In the genomic region with DNA sequence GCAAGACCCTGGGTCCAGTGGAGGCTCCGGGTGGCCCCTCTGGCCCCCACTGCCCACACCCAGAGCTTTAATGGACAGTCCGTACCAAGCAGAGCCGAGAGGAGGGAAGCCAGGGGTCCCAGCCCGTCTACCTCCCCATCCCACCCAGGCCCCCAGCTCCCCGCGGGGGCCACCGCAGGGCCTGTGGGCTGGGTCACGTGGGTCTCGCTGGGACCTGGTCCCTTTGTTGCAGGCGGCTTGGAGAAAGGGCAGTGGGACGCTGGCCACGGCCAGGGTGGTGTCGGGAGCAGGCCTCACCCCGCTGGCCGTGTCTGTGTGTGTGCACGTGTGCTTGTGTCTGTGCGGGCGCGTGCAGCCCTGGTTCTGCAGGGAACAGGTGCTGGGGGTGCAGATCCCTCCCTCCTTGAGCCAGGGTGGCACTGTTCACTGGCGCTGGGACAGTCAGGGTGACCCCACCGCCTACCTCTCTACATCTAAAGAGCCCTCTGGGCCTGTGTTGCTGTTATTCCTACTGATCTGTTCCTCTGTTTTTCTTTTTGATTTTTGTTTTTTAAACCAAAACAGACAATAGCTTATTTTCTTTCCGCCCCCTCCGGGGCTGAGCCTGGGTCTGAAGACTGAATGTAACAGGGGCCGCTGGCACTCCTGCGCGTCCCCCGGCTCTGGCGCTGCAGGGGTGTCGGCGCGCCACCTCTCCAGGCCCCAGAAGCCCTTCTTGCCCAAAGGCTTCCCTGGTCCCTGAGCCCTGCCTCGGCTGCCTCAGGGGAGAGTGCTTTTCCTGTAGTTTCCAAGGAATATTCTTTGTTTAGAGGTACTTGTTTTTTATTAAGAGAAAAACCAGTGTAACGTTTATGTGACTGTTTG, we compare ENCODE assay signal across 1 cellular context.
TF ChIP-seq lines count a peak whose summit lies in the region.

No MANE protein-coding gene starts in this region.

TF ChIP-seq in GM23338, 12 proteins besides CTCF, POLR2A, EP300 and RAD21:
- TF ChIP-seq, protein P1, sequence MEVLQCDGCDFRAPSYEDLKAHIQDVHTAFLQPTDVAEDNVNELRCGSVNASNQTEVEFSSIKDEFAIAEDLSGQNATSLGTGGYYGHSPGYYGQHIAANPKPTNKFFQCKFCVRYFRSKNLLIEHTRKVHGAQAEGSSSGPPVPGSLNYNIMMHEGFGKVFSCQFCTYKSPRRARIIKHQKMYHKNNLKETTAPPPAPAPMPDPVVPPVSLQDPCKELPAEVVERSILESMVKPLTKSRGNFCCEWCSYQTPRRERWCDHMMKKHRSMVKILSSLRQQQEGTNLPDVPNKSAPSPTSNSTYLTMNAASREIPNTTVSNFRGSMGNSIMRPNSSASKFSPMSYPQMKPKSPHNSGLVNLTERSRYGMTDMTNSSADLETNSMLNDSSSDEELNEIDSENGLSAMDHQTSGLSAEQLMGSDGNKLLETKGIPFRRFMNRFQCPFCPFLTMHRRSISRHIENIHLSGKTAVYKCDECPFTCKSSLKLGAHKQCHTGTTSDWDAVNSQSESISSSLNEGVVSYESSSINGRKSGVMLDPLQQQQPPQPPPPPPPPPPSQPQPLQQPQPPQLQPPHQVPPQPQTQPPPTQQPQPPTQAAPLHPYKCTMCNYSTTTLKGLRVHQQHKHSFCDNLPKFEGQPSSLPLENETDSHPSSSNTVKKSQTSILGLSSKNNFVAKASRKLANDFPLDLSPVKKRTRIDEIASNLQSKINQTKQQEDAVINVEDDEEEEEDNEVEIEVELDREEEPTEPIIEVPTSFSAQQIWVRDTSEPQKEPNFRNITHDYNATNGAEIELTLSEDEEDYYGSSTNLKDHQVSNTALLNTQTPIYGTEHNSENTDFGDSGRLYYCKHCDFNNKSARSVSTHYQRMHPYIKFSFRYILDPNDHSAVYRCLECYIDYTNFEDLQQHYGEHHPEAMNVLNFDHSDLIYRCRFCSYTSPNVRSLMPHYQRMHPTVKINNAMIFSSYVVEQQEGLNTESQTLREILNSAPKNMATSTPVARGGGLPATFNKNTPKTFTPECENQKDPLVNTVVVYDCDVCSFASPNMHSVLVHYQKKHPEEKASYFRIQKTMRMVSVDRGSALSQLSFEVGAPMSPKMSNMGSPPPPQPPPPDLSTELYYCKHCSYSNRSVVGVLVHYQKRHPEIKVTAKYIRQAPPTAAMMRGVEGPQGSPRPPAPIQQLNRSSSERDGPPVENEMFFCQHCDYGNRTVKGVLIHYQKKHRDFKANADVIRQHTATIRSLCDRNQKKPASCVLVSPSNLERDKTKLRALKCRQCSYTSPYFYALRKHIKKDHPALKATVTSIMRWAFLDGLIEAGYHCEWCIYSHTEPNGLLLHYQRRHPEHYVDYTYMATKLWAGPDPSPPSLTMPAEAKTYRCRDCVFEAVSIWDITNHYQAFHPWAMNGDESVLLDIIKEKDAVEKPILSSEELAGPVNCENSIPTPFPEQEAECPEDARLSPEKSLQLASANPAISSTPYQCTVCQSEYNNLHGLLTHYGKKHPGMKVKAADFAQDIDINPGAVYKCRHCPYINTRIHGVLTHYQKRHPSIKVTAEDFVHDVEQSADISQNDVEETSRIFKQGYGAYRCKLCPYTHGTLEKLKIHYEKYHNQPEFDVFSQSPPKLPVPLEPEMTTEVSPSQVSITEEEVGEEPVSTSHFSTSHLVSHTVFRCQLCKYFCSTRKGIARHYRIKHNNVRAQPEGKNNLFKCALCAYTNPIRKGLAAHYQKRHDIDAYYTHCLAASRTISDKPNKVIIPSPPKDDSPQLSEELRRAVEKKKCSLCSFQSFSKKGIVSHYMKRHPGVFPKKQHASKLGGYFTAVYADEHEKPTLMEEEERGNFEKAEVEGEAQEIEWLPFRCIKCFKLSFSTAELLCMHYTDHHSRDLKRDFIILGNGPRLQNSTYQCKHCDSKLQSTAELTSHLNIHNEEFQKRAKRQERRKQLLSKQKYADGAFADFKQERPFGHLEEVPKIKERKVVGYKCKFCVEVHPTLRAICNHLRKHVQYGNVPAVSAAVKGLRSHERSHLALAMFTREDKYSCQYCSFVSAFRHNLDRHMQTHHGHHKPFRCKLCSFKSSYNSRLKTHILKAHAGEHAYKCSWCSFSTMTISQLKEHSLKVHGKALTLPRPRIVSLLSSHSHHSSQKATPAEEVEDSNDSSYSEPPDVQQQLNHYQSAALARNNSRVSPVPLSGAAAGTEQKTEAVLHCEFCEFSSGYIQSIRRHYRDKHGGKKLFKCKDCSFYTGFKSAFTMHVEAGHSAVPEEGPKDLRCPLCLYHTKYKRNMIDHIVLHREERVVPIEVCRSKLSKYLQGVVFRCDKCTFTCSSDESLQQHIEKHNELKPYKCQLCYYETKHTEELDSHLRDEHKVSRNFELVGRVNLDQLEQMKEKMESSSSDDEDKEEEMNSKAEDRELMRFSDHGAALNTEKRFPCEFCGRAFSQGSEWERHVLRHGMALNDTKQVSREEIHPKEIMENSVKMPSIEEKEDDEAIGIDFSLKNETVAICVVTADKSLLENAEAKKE (CRISPR knock-in tag; IDR thresholded peaks at IDR 0.05), result no peak
- no peak for TF ChIP-seq ZNF331 (CRISPR knock-in tag; IDR thresholded peaks at IDR 0.05; ENCODE audit: low read depth)
- TF ChIP-seq CREB1 (CRISPR knock-in tag; IDR thresholded peaks at IDR 0.05; ENCODE audit: low read depth), result no peak
- TF ChIP-seq, protein P2, sequence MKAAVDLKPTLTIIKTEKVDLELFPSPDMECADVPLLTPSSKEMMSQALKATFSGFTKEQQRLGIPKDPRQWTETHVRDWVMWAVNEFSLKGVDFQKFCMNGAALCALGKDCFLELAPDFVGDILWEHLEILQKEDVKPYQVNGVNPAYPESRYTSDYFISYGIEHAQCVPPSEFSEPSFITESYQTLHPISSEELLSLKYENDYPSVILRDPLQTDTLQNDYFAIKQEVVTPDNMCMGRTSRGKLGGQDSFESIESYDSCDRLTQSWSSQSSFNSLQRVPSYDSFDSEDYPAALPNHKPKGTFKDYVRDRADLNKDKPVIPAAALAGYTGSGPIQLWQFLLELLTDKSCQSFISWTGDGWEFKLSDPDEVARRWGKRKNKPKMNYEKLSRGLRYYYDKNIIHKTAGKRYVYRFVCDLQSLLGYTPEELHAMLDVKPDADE (IDR thresholded peaks at IDR 0.05), result no peak
- TF ChIP-seq, protein P3, sequence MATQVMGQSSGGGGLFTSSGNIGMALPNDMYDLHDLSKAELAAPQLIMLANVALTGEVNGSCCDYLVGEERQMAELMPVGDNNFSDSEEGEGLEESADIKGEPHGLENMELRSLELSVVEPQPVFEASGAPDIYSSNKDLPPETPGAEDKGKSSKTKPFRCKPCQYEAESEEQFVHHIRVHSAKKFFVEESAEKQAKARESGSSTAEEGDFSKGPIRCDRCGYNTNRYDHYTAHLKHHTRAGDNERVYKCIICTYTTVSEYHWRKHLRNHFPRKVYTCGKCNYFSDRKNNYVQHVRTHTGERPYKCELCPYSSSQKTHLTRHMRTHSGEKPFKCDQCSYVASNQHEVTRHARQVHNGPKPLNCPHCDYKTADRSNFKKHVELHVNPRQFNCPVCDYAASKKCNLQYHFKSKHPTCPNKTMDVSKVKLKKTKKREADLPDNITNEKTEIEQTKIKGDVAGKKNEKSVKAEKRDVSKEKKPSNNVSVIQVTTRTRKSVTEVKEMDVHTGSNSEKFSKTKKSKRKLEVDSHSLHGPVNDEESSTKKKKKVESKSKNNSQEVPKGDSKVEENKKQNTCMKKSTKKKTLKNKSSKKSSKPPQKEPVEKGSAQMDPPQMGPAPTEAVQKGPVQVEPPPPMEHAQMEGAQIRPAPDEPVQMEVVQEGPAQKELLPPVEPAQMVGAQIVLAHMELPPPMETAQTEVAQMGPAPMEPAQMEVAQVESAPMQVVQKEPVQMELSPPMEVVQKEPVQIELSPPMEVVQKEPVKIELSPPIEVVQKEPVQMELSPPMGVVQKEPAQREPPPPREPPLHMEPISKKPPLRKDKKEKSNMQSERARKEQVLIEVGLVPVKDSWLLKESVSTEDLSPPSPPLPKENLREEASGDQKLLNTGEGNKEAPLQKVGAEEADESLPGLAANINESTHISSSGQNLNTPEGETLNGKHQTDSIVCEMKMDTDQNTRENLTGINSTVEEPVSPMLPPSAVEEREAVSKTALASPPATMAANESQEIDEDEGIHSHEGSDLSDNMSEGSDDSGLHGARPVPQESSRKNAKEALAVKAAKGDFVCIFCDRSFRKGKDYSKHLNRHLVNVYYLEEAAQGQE (IDR thresholded peaks at IDR 0.05; ENCODE audit: unreplicated experiment), result no peak
- no peak for TF ChIP-seq POLR2AphosphoS5 (IDR thresholded peaks at IDR 0.05; ENCODE audit: low read depth)
- TF ChIP-seq JUNB (IDR thresholded peaks at IDR 0.05; ENCODE audit: unreplicated experiment), result no peak
- TF ChIP-seq STAT1 (IDR thresholded peaks at IDR 0.05; ENCODE audit: unreplicated experiment), result no peak
- TF ChIP-seq NANOG (IDR thresholded peaks at IDR 0.05; ENCODE audit: borderline replicate concordance), result no peak
- no peak for TF ChIP-seq ZNF114 (CRISPR knock-in tag; IDR thresholded peaks at IDR 0.05)
- no peak for TF ChIP-seq EZH2 (IDR thresholded peaks at IDR 0.05; ENCODE audit: low read depth, unreplicated experiment)
- no peak for TF ChIP-seq EZH2phosphoT487 (IDR thresholded peaks at IDR 0.05; ENCODE audit: unreplicated experiment)
TF ChIP-seq in GM23338: peak in this region for 0.
